ENCODE assay signal across 8 cellular contexts in genomic region chr6:87472525-87473418, GRCh38. TPM values are rescaled to one million over a fixed set of nuclear protein-coding genes. Genes with fewer than 3 reads are reported as not detected.
DNase-seq lines count a peak whose midpoint lies in the region; ATAC-seq and TF ChIP-seq lines count a peak whose summit lies in the region.

Gene SLC35A1, plus strand, starts transcription at chr6:87472974. Its CDS starts 30 bp downstream, at chr6:87473004.

- H3K27me3 ChIP-seq in BE2C = peaks cover 3% of the 10 kb centered on the region; the same call in 1 of the 2 replicates

- DNase-seq in BE2C (peak; percentile 85), GM19238 (ENCODE audit: insufficient read length, low spot score) (peak; percentile 78), NCI-H510A (lab: John Stamatoyannopoulos, UW) (peak; percentile 43), kidney tubule cell (ENCODE audit: low spot score) (peak; percentile 84)
- DNase-seq in activated CD4-positive, alpha-beta T cell treated with anti-CD3 and anti-CD28 coated beads for 36 hours = peak; percentile 92
- peak; percentile 62 to 78 for DNase-seq in stimulated activated CD4-positive, alpha-beta T cell treated with anti-CD3 and anti-CD28 coated beads, Interleukin-1b, Interleukin-23, amount 100 ng/mL, for 1 hour (ENCODE audit: low read depth in 2 of 2)

- H3K4me1 Mint-ChIP-seq in activated CD4-positive, alpha-beta T cell treated with anti-CD3 and anti-CD28 coated beads for 36 hours = peaks cover 18% of the 10 kb centered on the region

- peak; percentile 96 for ATAC-seq in HG03439 (IDR thresholded peaks at IDR 0.05; ENCODE audit: unreplicated experiment)
- peak; percentile 90 for ATAC-seq in activated CD4-positive, alpha-beta T cell treated with anti-CD3 and anti-CD28 coated beads for 36 hours

- no peaks in the 10 kb centered on the region for H3K36me3 ChIP-seq in BE2C

- no peaks in the 10 kb centered on the region for H3K4me1 ChIP-seq in BE2C

- peak within 1 kb of the TSS; percentile 88 for H3K4me3 Mint-ChIP-seq in activated CD4-positive, alpha-beta T cell treated with anti-CD3 and anti-CD28 coated beads for 36 hours

- no peaks in the 10 kb centered on the region for H3K9me3 ChIP-seq in BE2C

- no peak for TF ChIP-seq CTCF in BE2C (IDR thresholded peaks at IDR 0.05; ENCODE audit: low read depth, low read length)

- H3K27ac Mint-ChIP-seq in activated CD4-positive, alpha-beta T cell treated with anti-CD3 and anti-CD28 coated beads for 36 hours = peak within 1 kb of the TSS; percentile 93

- peaks cover 2% of the 10 kb centered on the region for H3K36me3 Mint-ChIP-seq in activated CD4-positive, alpha-beta T cell treated with anti-CD3 and anti-CD28 coated beads for 36 hours (ENCODE audit: low read depth)

- intact Hi-C loops in activated CD4-positive, alpha-beta T cell treated with anti-CD3 and anti-CD28 coated beads for 36 hours (cut with DNase I, micrococcal nuclease) = loop anchor here (1.0 to 5.0 kb wide), 10 partner anchors 64 to 1830 kb away; partner anchors contain the start of genes AKIRIN2 (in 2 of the 2), ORC3 (in 2 of the 2), SMIM8 (in 2 of the 2) and SYNCRIP (in 1 of the 2)

- POLR2A ChIA-PET in activated CD4-positive, alpha-beta T cell treated with anti-CD3 and anti-CD28 coated beads for 36 hours (lab: Charles Lee) = no interaction called here

- peaks cover 3% of the 10 kb centered on the region for H3K27me3 Mint-ChIP-seq in activated CD4-positive, alpha-beta T cell treated with anti-CD3 and anti-CD28 coated beads for 36 hours

- peak within 1 kb of the TSS; percentile 89 for H3K4me3 ChIP-seq in BE2C (ENCODE audit: low read depth, low read length)

- H3K27ac ChIP-seq in cingulate gyrus (ENCODE audit: low read depth, low read length) = peak within 1 kb of the TSS; percentile 95

- CTCF ChIA-PET in activated CD4-positive, alpha-beta T cell treated with anti-CD3 and anti-CD28 coated beads for 36 hours (lab: Charles Lee) = interaction anchor here (1.1 to 2.4 kb wide), 3 partner anchors 64 to 150 kb away, joined by 6 to 11 read pairs (median 8); partner anchors contain the start of genes CFAP206 and SMIM8

- no peaks in the 10 kb centered on the region for H3K9me3 Mint-ChIP-seq in activated CD4-positive, alpha-beta T cell treated with anti-CD3 and anti-CD28 coated beads for 36 hours (ENCODE audit: low read depth)

RNA-seq across cellular contexts. Expression of gene SLC35A1, which starts in this region (rescaled TPM):
- polyA plus RNA-seq in BE2C (2012; ENCODE audit: insufficient read depth, insufficient read length, low read depth) = 12.8 TPM
- 1 to 10 TPM; 6.5 to 9.9 TPM for total RNA-seq in activated CD4-positive, alpha-beta T cell treated with anti-CD3 and anti-CD28 coated beads for 36 hours

Comparison
In these comparisons a context has a peak if more than half of its experiments do, and no peak if none do; other contexts are left out.
1. Peak in every context shown above with its lines: DNase-seq, ATAC-seq, H3K4me3 ChIP-seq and H3K27ac ChIP-seq.